ENCODE assay signal across 8 cellular contexts in the genomic region with DNA sequence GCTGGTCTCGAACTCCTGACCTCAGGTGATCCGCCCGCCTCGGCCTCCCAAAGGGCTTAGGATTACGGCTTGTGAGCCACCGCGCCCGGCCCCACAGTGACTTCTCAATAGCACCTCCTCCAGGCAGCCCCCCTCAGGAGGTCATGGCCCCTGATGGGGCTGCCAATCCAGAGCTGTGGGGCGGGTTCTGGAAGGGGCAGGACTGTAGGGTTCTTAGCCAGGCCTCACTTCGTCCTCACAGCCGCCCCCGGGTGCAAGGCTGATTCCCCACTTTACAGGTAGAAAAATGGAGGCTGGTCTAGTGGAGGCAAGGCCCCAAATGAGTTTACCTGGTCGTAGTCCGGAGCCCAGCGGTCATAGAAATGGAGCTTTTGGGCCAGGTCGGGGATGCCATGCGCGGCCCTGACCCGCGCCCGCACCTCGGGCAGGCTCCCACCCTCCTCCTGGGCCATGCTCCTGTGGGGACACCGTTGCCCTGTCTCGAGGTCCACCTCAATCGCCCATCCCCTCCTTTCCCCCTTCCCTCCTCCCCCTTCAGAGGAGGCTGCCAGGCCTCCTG. TPM values are rescaled to one million over a fixed set of nuclear protein-coding genes. Genes with fewer than 3 reads are reported as not detected.
DNase-seq lines count a peak whose midpoint lies in the region; ATAC-seq and FAIRE-seq lines count a peak whose summit lies in the region.

No MANE protein-coding gene starts in this region.

- no peak for ATAC-seq in stimulated activated memory B cell treated with anti-CD40 and anti-IgM and Interleukin-4, amounts not matched to agents 10 μg/mL and 1 μg/mL and 100 μg/mL, for 72 hours

- H3K4me1 Mint-ChIP-seq in activated T-helper 1 cell treated with anti-CD3 and anti-CD28 coated beads, Interleukin-12 subunit alpha, Interleukin-12 subunit beta, Interleukin-2, Interleukin-4 antibody, amounts not matched to agents 30 ng/mL and 10 ng/mL and 1 ng/mL, durations not matched to agents 14 hours and 24 hours and 36 hours (ENCODE audit: low read depth), result peaks cover 10% of the 10 kb centered on the region
- H3K4me1 Mint-ChIP-seq in stimulated activated memory B cell treated with anti-CD40 and anti-IgM and Interleukin-4, amounts not matched to agents 10 μg/mL and 1 μg/mL and 100 μg/mL, for 72 hours, result peaks cover 34% of the 10 kb centered on the region

- no peaks in the 10 kb centered on the region for H3K36me3 Mint-ChIP-seq in activated T-helper 1 cell treated with anti-CD3 and anti-CD28 coated beads, Interleukin-12 subunit alpha, Interleukin-12 subunit beta, Interleukin-2, Interleukin-4 antibody, amounts not matched to agents 30 ng/mL and 10 ng/mL and 1 ng/mL, durations not matched to agents 14 hours and 24 hours and 36 hours (ENCODE audit: low read depth)
- no peaks in the 10 kb centered on the region for H3K36me3 Mint-ChIP-seq in stimulated activated memory B cell treated with anti-CD40 and anti-IgM and Interleukin-4, amounts not matched to agents 10 μg/mL and 1 μg/mL and 100 μg/mL, for 72 hours

- no peak for FAIRE-seq in HTR-8/SVneo (lab: Jason Lieb, UNC)

- H3K4me3 ChIP-seq in iPS-15b (ENCODE audit: low read depth, low read length), result peak overlapping the region; percentile 60

- H3K4me1 ChIP-seq in iPS-15b (ENCODE audit: control insufficient read depth, insufficient read depth, low read length), result peaks cover 3% of the 10 kb centered on the region

- H3K9ac ChIP-seq in iPS-15b (ENCODE audit: low read depth, low read length), result peak overlapping the region; percentile 14

- peaks cover 10% of the 10 kb centered on the region for H3K27me3 Mint-ChIP-seq in activated T-helper 1 cell treated with anti-CD3 and anti-CD28 coated beads, Interleukin-12 subunit alpha, Interleukin-12 subunit beta, Interleukin-2, Interleukin-4 antibody, amounts not matched to agents 30 ng/mL and 10 ng/mL and 1 ng/mL, durations not matched to agents 14 hours and 24 hours and 36 hours (ENCODE audit: insufficient read depth)
- no peaks in the 10 kb centered on the region for H3K27me3 Mint-ChIP-seq in stimulated activated memory B cell treated with anti-CD40 and anti-IgM and Interleukin-4, amounts not matched to agents 10 μg/mL and 1 μg/mL and 100 μg/mL, for 72 hours

- H3K27me3 ChIP-seq in iPS-15b (ENCODE audit: control insufficient read depth, insufficient read depth, low read length), result no peaks in the 10 kb centered on the region

- H3K4me3 Mint-ChIP-seq in activated T-helper 1 cell treated with anti-CD3 and anti-CD28 coated beads, Interleukin-12 subunit alpha, Interleukin-12 subunit beta, Interleukin-2, Interleukin-4 antibody, amounts not matched to agents 30 ng/mL and 10 ng/mL and 1 ng/mL, durations not matched to agents 14 hours and 24 hours and 36 hours, result peak overlapping the region; percentile 83
- H3K4me3 Mint-ChIP-seq in stimulated activated memory B cell treated with anti-CD40 and anti-IgM and Interleukin-4, amounts not matched to agents 10 μg/mL and 1 μg/mL and 100 μg/mL, for 72 hours, result peak overlapping the region; percentile 79

- H3K27ac Mint-ChIP-seq in activated T-helper 1 cell treated with anti-CD3 and anti-CD28 coated beads, Interleukin-12 subunit alpha, Interleukin-12 subunit beta, Interleukin-2, Interleukin-4 antibody, amounts not matched to agents 30 ng/mL and 10 ng/mL and 1 ng/mL, durations not matched to agents 14 hours and 24 hours and 36 hours, result no peak overlapping the region
- peak overlapping the region; percentile 24 for H3K27ac Mint-ChIP-seq in stimulated activated memory B cell treated with anti-CD40 and anti-IgM and Interleukin-4, amounts not matched to agents 10 μg/mL and 1 μg/mL and 100 μg/mL, for 72 hours

- DNase-seq in DMS53 (lab: John Stamatoyannopoulos, UW), result peak; percentile 62
- DNase-seq in DMS53 treated with DMSO at 0.1 percent for 48 hours (lab: John Stamatoyannopoulos, UW; ENCODE audit: unreplicated experiment), result no peak
- DNase-seq in activated T-helper 1 cell treated with anti-CD3 and anti-CD28 coated beads, Interleukin-12 subunit alpha, Interleukin-12 subunit beta, Interleukin-2, Interleukin-4 antibody, amounts not matched to agents 30 ng/mL and 10 ng/mL and 1 ng/mL, durations not matched to agents 14 hours and 24 hours and 36 hours (ENCODE audit: low spot score), result no peak
- DNase-seq in NCI-H446 treated with DMSO at 0.1 percent for 48 hours (lab: John Stamatoyannopoulos, UW), result no peak
- no peak for DNase-seq in NCI-H2029 treated with DMSO at 0.1 percent for 48 hours (lab: John Stamatoyannopoulos, UW)
- no peak for DNase-seq in HTR-8/SVneo (ENCODE audit: insufficient read length, low spot score)

- no peaks in the 10 kb centered on the region for H3K9me3 ChIP-seq in iPS-15b (ENCODE audit: control insufficient read depth, insufficient read depth, low read length)

- intact Hi-C loops in activated T-helper 1 cell treated with anti-CD3 and anti-CD28 coated beads, Interleukin-12 subunit alpha, Interleukin-12 subunit beta, Interleukin-2, Interleukin-4 antibody, amounts not matched to agents 30 ng/mL and 10 ng/mL and 1 ng/mL, durations not matched to agents 14 hours and 24 hours and 36 hours (cut with micrococcal nuclease), result loop anchor here (1.0 to 2.0 kb wide), 6 partner anchors 10 to 319 kb away; a partner anchor contains a TSS

- no peaks in the 10 kb centered on the region for H3K9me3 Mint-ChIP-seq in activated T-helper 1 cell treated with anti-CD3 and anti-CD28 coated beads, Interleukin-12 subunit alpha, Interleukin-12 subunit beta, Interleukin-2, Interleukin-4 antibody, amounts not matched to agents 30 ng/mL and 10 ng/mL and 1 ng/mL, durations not matched to agents 14 hours and 24 hours and 36 hours
- H3K9me3 Mint-ChIP-seq in stimulated activated memory B cell treated with anti-CD40 and anti-IgM and Interleukin-4, amounts not matched to agents 10 μg/mL and 1 μg/mL and 100 μg/mL, for 72 hours, result no peaks in the 10 kb centered on the region

- no peaks in the 10 kb centered on the region for H3K36me3 ChIP-seq in iPS-15b (ENCODE audit: control insufficient read depth, insufficient read depth, low read length)

RNA-seq across cellular contexts. Expression of a gene that starts 0.5 kb away (rescaled TPM):
- total RNA-seq in activated T-helper 1 cell treated with anti-CD3 and anti-CD28 coated beads, Interleukin-12 subunit alpha, Interleukin-12 subunit beta, Interleukin-2, Interleukin-4 antibody, amounts not matched to agents 30 ng/mL and 10 ng/mL and 1 ng/mL, durations not matched to agents 14 hours and 24 hours and 36 hours, result 1.2 and 1.8 TPM in 2 replicates

RNA-seq across cellular contexts. Expression of a gene that starts 11.0 kb away (rescaled TPM):
- not detected in 2 replicates for total RNA-seq in activated T-helper 1 cell treated with anti-CD3 and anti-CD28 coated beads, Interleukin-12 subunit alpha, Interleukin-12 subunit beta, Interleukin-2, Interleukin-4 antibody, amounts not matched to agents 30 ng/mL and 10 ng/mL and 1 ng/mL, durations not matched to agents 14 hours and 24 hours and 36 hours

RNA-seq across cellular contexts. Expression of a gene that starts 19.2 kb away (rescaled TPM):
- not detected in 2 replicates for total RNA-seq in activated T-helper 1 cell treated with anti-CD3 and anti-CD28 coated beads, Interleukin-12 subunit alpha, Interleukin-12 subunit beta, Interleukin-2, Interleukin-4 antibody, amounts not matched to agents 30 ng/mL and 10 ng/mL and 1 ng/mL, durations not matched to agents 14 hours and 24 hours and 36 hours
